Comparison of ENCODE assay signal across 8 cellular contexts in genomic region chr7:98870071-98870651, GRCh38. TPM values are rescaled to one million over a fixed set of nuclear protein-coding genes. Genes with fewer than 3 reads are reported as not detected.
DNase-seq lines count a peak whose midpoint lies in the region; ATAC-seq and TF ChIP-seq lines count a peak whose summit lies in the region.

No MANE protein-coding gene starts in this region.

- ATAC-seq in HG02642 (IDR thresholded peaks at IDR 0.05; ENCODE audit: poor library complexity, unreplicated experiment) = peak; percentile 79
- peak; percentile 84 for ATAC-seq in stimulated activated naive CD8-positive, alpha-beta T cell treated with anti-CD3 and anti-CD28 coated beads, Interleukin-15, Interleukin-2, amounts not matched to agents 100 U/mL and 50 U/mL, for 24 hours

- H3K4me3 Mint-ChIP-seq in endothelial cell (ENCODE audit: unreplicated experiment) (peak overlapping the region; percentile 81), nephron (peak overlapping the region; percentile 89 to 91 (median 90))

- peak overlapping the region; percentile 39 for H3K4me3 ChIP-seq in GM12865 (ENCODE audit: low read depth, low read length)

- H3K9me3 Mint-ChIP-seq in endothelial cell (ENCODE audit: unreplicated experiment) = no peaks in the 10 kb centered on the region
- H3K9me3 Mint-ChIP-seq in nephron = no peaks in the 10 kb centered on the region

- H3K4me1 Mint-ChIP-seq in endothelial cell (ENCODE audit: unreplicated experiment) = no peaks in the 10 kb centered on the region
- peaks cover 4% of the 10 kb centered on the region for H3K4me1 Mint-ChIP-seq in nephron

- TF ChIP-seq CTCF in GM12865 (IDR thresholded peaks at IDR 0.05; ENCODE audit: insufficient read depth, low read depth, low read length, missing control alignments) (no peak), endothelial cell (IDR thresholded peaks at IDR 0.05; ENCODE audit: unreplicated experiment) (no peak), nephron (IDR thresholded peaks at IDR 0.05; ENCODE audit: unreplicated experiment in 3 of 3) (no peak)

- peak; percentile 82 for DNase-seq in GM12865 (ENCODE audit: low read depth)
- DNase-seq in NCI-H2227 (lab: John Stamatoyannopoulos, UW; ENCODE audit: unreplicated experiment) = peak; percentile 81
- DNase-seq in activated CD8-positive, alpha-beta memory T cell treated with anti-CD3 and anti-CD28 coated beads, Interleukin-2, amount 50 U/mL, for 4 hours = peak; percentile 74
- DNase-seq in endothelial cell (ENCODE audit: low spot score) = no peak
- DNase-seq in stimulated activated naive CD8-positive, alpha-beta T cell treated with anti-CD3 and anti-CD28 coated beads, Interleukin-15, Interleukin-2, amounts not matched to agents 100 U/mL and 50 U/mL, for 24 hours = peak; percentile 80
- no peak for DNase-seq in superior temporal gyrus (ENCODE audit: extremely low spot score)

- H3K36me3 Mint-ChIP-seq in endothelial cell (ENCODE audit: low read depth, unreplicated experiment) = no peaks in the 10 kb centered on the region
- no peaks in the 10 kb centered on the region for H3K36me3 Mint-ChIP-seq in nephron (ENCODE audit: low read depth)

- H3K27me3 Mint-ChIP-seq in endothelial cell (ENCODE audit: unreplicated experiment) (peaks cover 14% of the 10 kb centered on the region), nephron (ENCODE audit: low read depth) (peaks cover 49% of the 10 kb centered on the region)

- H3K27ac Mint-ChIP-seq in endothelial cell (ENCODE audit: unreplicated experiment) (no peak overlapping the region), nephron (peak overlapping the region in 1 of 3 experiments; percentile 56)

RNA-seq across cellular contexts. Expression of gene TMEM130, which starts 0.3 kb away (rescaled TPM):
- total RNA-seq in endothelial cell (ENCODE audit: unreplicated experiment) = not detected

RNA-seq across cellular contexts. Expression of gene TRRAP, which starts 8.2 kb away (rescaled TPM):
- 53.5 TPM for total RNA-seq in endothelial cell (ENCODE audit: unreplicated experiment)

Comparison
In these comparisons a context has a peak if more than half of its experiments do, and no peak if none do; other contexts are left out.
1. DNase-seq: peak in GM12865 (single experiment), NCI-H2227 (single experiment), activated CD8-positive, alpha-beta memory T cell treated with anti-CD3 and anti-CD28 coated beads, Interleukin-2, amount 50 U/mL, for 4 hours (single experiment) and stimulated activated naive CD8-positive, alpha-beta T cell treated with anti-CD3 and anti-CD28 coated beads, Interleukin-15, Interleukin-2, amounts not matched to agents 100 U/mL and 50 U/mL, for 24 hours (single experiment); none in endothelial cell (single experiment) and superior temporal gyrus (single experiment).